ENCODE assay signal across 1 cellular context in the genomic region with DNA sequence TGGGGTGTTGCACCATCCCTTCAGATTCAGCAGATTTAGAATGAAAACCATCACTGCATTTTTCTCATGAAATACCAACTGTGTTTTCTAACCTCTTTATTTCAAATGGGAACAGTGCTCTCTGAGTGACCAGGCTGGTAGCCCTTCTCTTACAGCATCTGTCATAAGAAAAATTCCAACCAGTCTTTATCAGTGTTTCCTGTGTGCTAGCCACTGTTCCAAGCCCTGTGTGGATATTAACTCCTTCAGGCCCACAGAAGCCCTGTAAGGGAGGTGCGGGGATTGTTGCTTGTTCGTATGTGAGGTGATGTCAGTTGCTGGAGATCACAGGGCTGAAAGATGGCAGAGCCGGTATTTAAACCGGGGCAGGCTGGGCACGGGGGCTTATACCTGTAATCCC.
TF ChIP-seq lines count a peak whose summit lies in the region.

No MANE protein-coding gene starts in this region.

TF ChIP-seq in GM12878, 131 proteins besides CTCF, POLR2A, EP300 and RAD21:
- TF ChIP-seq ZBED1 (IDR thresholded peaks at IDR 0.05; ENCODE audit: borderline replicate concordance) (no peak), EZH2 (IDR thresholded peaks at IDR 0.05; ENCODE audit: borderline replicate concordance, control insufficient read depth, low read depth, low read length) (no peak), MTA2 (IDR thresholded peaks at IDR 0.05; ENCODE audit: low read depth) (no peak), MTA3 (IDR thresholded peaks at IDR 0.05; ENCODE audit: borderline replicate concordance, low read length) (no peak), YY1 (IDR thresholded peaks at IDR 0.05; ENCODE audit: low read depth, low read length) (no peak), IKZF1 (conservative IDR thresholded peaks at IDR 0.05) (no peak), CBFB (IDR thresholded peaks at IDR 0.05; ENCODE audit: low read depth) (no peak), SRF (IDR thresholded peaks at IDR 0.05; ENCODE audit: low read depth in 2 of 2, low read length in 2 of 2) (no peak), FOS (IDR thresholded peaks at IDR 0.05; ENCODE audit: borderline replicate concordance, extremely low read depth, insufficient read length) (no peak), ZNF384 (IDR thresholded peaks at IDR 0.05; ENCODE audit: borderline replicate concordance, low read depth, low read length) (no peak), CHD1 (IDR thresholded peaks at IDR 0.05; ENCODE audit: low read depth, low read length) (no peak)
- TF ChIP-seq, protein P1, sequence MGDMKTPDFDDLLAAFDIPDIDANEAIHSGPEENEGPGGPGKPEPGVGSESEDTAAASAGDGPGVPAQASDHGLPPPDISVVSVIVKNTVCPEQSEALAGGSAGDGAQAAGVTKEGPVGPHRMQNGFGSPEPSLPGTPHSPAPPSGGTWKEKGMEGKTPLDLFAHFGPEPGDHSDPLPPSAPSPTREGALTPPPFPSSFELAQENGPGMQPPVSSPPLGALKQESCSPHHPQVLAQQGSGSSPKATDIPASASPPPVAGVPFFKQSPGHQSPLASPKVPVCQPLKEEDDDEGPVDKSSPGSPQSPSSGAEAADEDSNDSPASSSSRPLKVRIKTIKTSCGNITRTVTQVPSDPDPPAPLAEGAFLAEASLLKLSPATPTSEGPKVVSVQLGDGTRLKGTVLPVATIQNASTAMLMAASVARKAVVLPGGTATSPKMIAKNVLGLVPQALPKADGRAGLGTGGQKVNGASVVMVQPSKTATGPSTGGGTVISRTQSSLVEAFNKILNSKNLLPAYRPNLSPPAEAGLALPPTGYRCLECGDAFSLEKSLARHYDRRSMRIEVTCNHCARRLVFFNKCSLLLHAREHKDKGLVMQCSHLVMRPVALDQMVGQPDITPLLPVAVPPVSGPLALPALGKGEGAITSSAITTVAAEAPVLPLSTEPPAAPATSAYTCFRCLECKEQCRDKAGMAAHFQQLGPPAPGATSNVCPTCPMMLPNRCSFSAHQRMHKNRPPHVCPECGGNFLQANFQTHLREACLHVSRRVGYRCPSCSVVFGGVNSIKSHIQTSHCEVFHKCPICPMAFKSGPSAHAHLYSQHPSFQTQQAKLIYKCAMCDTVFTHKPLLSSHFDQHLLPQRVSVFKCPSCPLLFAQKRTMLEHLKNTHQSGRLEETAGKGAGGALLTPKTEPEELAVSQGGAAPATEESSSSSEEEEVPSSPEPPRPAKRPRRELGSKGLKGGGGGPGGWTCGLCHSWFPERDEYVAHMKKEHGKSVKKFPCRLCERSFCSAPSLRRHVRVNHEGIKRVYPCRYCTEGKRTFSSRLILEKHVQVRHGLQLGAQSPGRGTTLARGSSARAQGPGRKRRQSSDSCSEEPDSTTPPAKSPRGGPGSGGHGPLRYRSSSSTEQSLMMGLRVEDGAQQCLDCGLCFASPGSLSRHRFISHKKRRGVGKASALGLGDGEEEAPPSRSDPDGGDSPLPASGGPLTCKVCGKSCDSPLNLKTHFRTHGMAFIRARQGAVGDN (IDR thresholded peaks at IDR 0.05) = no peak
